8 cellular contexts compared by ENCODE assay signal in genomic region chr20:50191065-50191565, GRCh38. TPM values are rescaled to one million over a fixed set of nuclear protein-coding genes. Genes with fewer than 3 reads are reported as not detected.
DNase-seq lines count a peak whose midpoint lies in the region; ATAC-seq and TF ChIP-seq lines count a peak whose summit lies in the region.

No MANE protein-coding gene starts in this region.

- TF ChIP-seq CTCF in Caco-2 (IDR thresholded peaks at IDR 0.05; ENCODE audit: insufficient read depth in 1 of 2, low read depth in 1 of 2, low read length in 1 of 2, severe bottlenecking in 1 of 2, unreplicated experiment in 1 of 2) (no peak), endothelial cell (IDR thresholded peaks at IDR 0.05; ENCODE audit: unreplicated experiment) (no peak)

- peaks cover 2% of the 10 kb centered on the region; the same call in 1 of the 2 replicates for H3K36me3 ChIP-seq in Caco-2 (ENCODE audit: control insufficient read depth, insufficient read depth, low read length)

- peak overlapping the region; percentile 99 for H3K27ac Mint-ChIP-seq in Caco-2 (ENCODE audit: unreplicated experiment)
- H3K27ac Mint-ChIP-seq in endothelial cell (ENCODE audit: unreplicated experiment): no peak overlapping the region
- H3K27ac Mint-ChIP-seq in naive B cell: peak overlapping the region in 2 of 6 donors; percentile 84 to 89
- H3K27ac Mint-ChIP-seq in stimulated activated naive CD8-positive, alpha-beta T cell treated with anti-CD3 and anti-CD28 coated beads, Interleukin-15, Interleukin-2, amounts not matched to agents 100 ng/mL and 50 ng/mL, for 24 hours: no peak overlapping the region

- no TSS peak for BruUV-seq in Caco-2 (replicated peaks; lab: Mats Ljungman, UMichigan)

- H3K4me3 ChIP-seq in Caco-2 (ENCODE audit: low read depth, low read length): peak overlapping the region; percentile 96

- H3K27me3 ChIP-seq in Caco-2 (replicated peaks; ENCODE audit: control insufficient read depth, insufficient read depth, low read length): no peaks in the 10 kb centered on the region

- H3K4me3 Mint-ChIP-seq in Caco-2 (ENCODE audit: unreplicated experiment): peak overlapping the region; percentile 94
- H3K4me3 Mint-ChIP-seq in endothelial cell (ENCODE audit: unreplicated experiment): no peak overlapping the region
- H3K4me3 Mint-ChIP-seq in naive B cell: peak overlapping the region; percentile 69 to 99 (median 82)
- H3K4me3 Mint-ChIP-seq in stimulated activated naive CD8-positive, alpha-beta T cell treated with anti-CD3 and anti-CD28 coated beads, Interleukin-15, Interleukin-2, amounts not matched to agents 100 ng/mL and 50 ng/mL, for 24 hours: peak overlapping the region; percentile 70

- H3K4me1 ChIP-seq in Caco-2: peaks cover 49% of the 10 kb centered on the region

- H3K36me3 Mint-ChIP-seq in Caco-2 (ENCODE audit: insufficient read depth, unreplicated experiment) (peaks cover 72% of the 10 kb centered on the region), endothelial cell (ENCODE audit: low read depth, unreplicated experiment) (peaks cover 4% of the 10 kb centered on the region), naive B cell (no peaks in the 10 kb centered on the region)
- peaks cover 19% of the 10 kb centered on the region for H3K36me3 Mint-ChIP-seq in stimulated activated naive CD8-positive, alpha-beta T cell treated with anti-CD3 and anti-CD28 coated beads, Interleukin-15, Interleukin-2, amounts not matched to agents 100 ng/mL and 50 ng/mL, for 24 hours (ENCODE audit: low read depth)

- intact Hi-C loops in Caco-2 (cut with micrococcal nuclease; ENCODE audit: unreplicated experiment): loop anchor here (2.0 to 10.0 kb wide), 3 partner anchors 82 to 574 kb away; no protein-coding TSS in a partner anchor

- CTCF ChIA-PET in Caco-2 (lab: Charles Lee): interaction anchor here (0.6 to 5.5 kb wide), 15 partner anchors 9 to 1526 kb away, joined by 3 to 31 read pairs (median 4); no protein-coding TSS in a partner anchor

- H3K4me1 Mint-ChIP-seq in Caco-2 (ENCODE audit: low read depth, unreplicated experiment) (peaks cover 65% of the 10 kb centered on the region), endothelial cell (ENCODE audit: unreplicated experiment) (peaks cover 22% of the 10 kb centered on the region), naive B cell (peaks cover 19 to 30% (median 30%) of the 10 kb centered on the region in 3 donors)
- H3K4me1 Mint-ChIP-seq in stimulated activated naive CD8-positive, alpha-beta T cell treated with anti-CD3 and anti-CD28 coated beads, Interleukin-15, Interleukin-2, amounts not matched to agents 100 ng/mL and 50 ng/mL, for 24 hours (ENCODE audit: low read depth): peaks cover 24% of the 10 kb centered on the region

- POLR2A ChIA-PET in Caco-2 (lab: Charles Lee): interaction anchor here (0.6 to 3.0 kb wide), 17 partner anchors 10 to 1244 kb away, joined by 3 to 32 read pairs (median 4); partner anchors contain the start of gene PEDS1

- DNase-seq in Caco-2 (peak in 1 of 2 experiments; percentile 74), GOT3 (lab: John Stamatoyannopoulos, UW) (peak; percentile 94), NCI-H2196 (lab: John Stamatoyannopoulos, UW; ENCODE audit: unreplicated experiment) (peak; percentile 50), endothelial cell (ENCODE audit: low spot score) (peak; percentile 53), naive B cell (peak; percentile 60), NCI-H446 treated with DMSO at 0.1 percent for 48 hours (lab: John Stamatoyannopoulos, UW) (no peak)
- peak; percentile 33 to 43 for DNase-seq in activated CD8-positive, alpha-beta memory T cell treated with anti-CD3 and anti-CD28 coated beads for 4 hours (ENCODE audit: low read depth in 2 of 2)

- no peaks in the 10 kb centered on the region for H3K27me3 Mint-ChIP-seq in Caco-2 (ENCODE audit: insufficient read depth, unreplicated experiment)
- peaks cover 8% of the 10 kb centered on the region for H3K27me3 Mint-ChIP-seq in endothelial cell (ENCODE audit: unreplicated experiment)
- peaks cover 0 to 2% (median 1%) of the 10 kb centered on the region in 3 donors for H3K27me3 Mint-ChIP-seq in naive B cell
- H3K27me3 Mint-ChIP-seq in stimulated activated naive CD8-positive, alpha-beta T cell treated with anti-CD3 and anti-CD28 coated beads, Interleukin-15, Interleukin-2, amounts not matched to agents 100 ng/mL and 50 ng/mL, for 24 hours: peaks cover under 1% of the 10 kb centered on the region

- no peaks in the 10 kb centered on the region for H3K9me3 ChIP-seq in Caco-2

- H3K9me3 Mint-ChIP-seq in Caco-2 (ENCODE audit: unreplicated experiment) (no peaks in the 10 kb centered on the region), endothelial cell (ENCODE audit: unreplicated experiment) (no peaks in the 10 kb centered on the region), naive B cell (no peaks in the 10 kb centered on the region)
- H3K9me3 Mint-ChIP-seq in stimulated activated naive CD8-positive, alpha-beta T cell treated with anti-CD3 and anti-CD28 coated beads, Interleukin-15, Interleukin-2, amounts not matched to agents 100 ng/mL and 50 ng/mL, for 24 hours: no peaks in the 10 kb centered on the region

- peak; percentile 22 to 31 for ATAC-seq in naive B cell (ENCODE audit: low read depth in 2 of 2)

RNA-seq across cellular contexts. Expression of gene CEBPB, which starts 0.5 kb away (rescaled TPM):
- 160 and 183 TPM in 2 replicates for total RNA-seq in Caco-2 (2022)
- 28.1 TPM for total RNA-seq in endothelial cell (ENCODE audit: unreplicated experiment)
- polyA plus RNA-seq in naive B cell (ENCODE audit: low read depth in 6 of 6): 10 to 100 TPM in 4 of 6 donors, 1 to 10 TPM in 2; 8.3 to 17.0 (median 13.0) TPM

RNA-seq across cellular contexts. Expression of gene PEDS1, which starts 37.6 kb away (rescaled TPM):
- total RNA-seq in Caco-2 (2022) (78.3 and 84.1 TPM in 2 replicates), endothelial cell (ENCODE audit: unreplicated experiment) (39.7 TPM)
- polyA plus RNA-seq in naive B cell (ENCODE audit: low read depth in 6 of 6): 10 to 100 TPM; 14.1 to 22.6 (median 16.9) TPM
